ENCODE assay signal across 9 cellular contexts in the genomic region with DNA sequence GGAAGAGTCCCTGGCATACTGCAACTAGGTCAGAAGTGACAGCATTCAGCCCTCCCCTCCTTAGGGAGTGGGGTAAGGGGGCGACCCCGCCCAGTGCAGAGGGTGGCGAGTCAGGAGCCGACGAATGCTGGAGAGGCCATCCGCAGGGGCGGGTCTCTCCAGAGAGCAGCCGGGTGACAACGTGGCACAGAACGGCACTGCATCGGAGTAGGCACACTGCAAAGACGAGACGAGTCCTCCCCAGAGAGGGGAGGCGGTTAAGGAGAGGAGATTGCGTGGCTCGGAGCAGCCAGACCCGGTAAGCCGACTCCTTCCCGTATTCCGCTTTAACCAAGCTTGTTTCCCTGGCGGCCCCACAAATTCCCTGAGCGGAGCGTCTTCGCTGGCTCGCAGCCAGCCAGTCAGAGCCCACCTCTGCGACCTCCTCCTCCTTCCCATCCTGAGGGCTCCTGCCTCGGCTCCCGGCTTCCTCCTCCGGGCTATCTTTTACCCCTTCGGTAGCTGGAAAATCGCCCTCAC. TPM values are rescaled to one million over a fixed set of nuclear protein-coding genes. Genes with fewer than 3 reads are reported as not detected.
DNase-seq lines count a peak whose midpoint lies in the region; ATAC-seq, FAIRE-seq and TF ChIP-seq lines count a peak whose summit lies in the region.
"Had no signal": no experiment of that assay in that cellular context is flagged by ENCODE, and none has a peak within 500 bp of the region (broad histone marks: within the 10 kb centered on the region; RNA-seq: fewer than 3 reads in every experiment).

No MANE protein-coding gene starts in this region.

- peak overlapping the region; percentile 95 for H3K4me2 ChIP-seq in A549

- peak in 1 of 2 experiments; percentile 44 for DNase-seq in A549 (ENCODE audit: low read depth in 1 of 2, low spot score in 1 of 2)
- DNase-seq in HEK293T (ENCODE audit: extremely low spot score) = peak; percentile 44
- DNase-seq in astrocyte of the spinal cord (ENCODE audit: low read depth, low spot score) = peak; percentile 44
- DNase-seq in kidney = peak; percentile 71
- DNase-seq in thoracic aorta (ENCODE audit: low spot score) = peak; percentile 2
- DNase-seq in kidney glomerular epithelial cell (lab: John Stamatoyannopoulos, UW) = no peak
- DNase-seq in ACHN = no peak
- DNase-seq in GM10266 (ENCODE audit: extremely low spot score) = no peak

- peak; percentile 32 for TF ChIP-seq POLR2A in A549 (IDR thresholded peaks at IDR 0.05; ENCODE audit: low read length)

- peak; percentile 32 for FAIRE-seq in A549 (lab: Jason Lieb, UNC)
- no peak for FAIRE-seq in kidney (lab: Jason Lieb, UNC)
- FAIRE-seq: GM18507 had no signal

- intact Hi-C loops in kidney (cut with DNase I) = no loop called here

- in situ Hi-C loops in astrocyte of the spinal cord (cut with HindIII; ENCODE audit: low sequenced_read_pairs) = no loop called here
- in situ Hi-C loops in ACHN (cut with HindIII; ENCODE audit: low pct_ligation_motif_present, low pct_unique_long_range_greater_than_20kb, low sequenced_read_pairs) = no loop called here

- WGBS in A549 (ENCODE audit: missing lambda C conversion rate) = 1% methylated on average over 25 of the region's 31 CpGs

- no peaks in the 10 kb centered on the region for H3K9me3 ChIP-seq in A549
- no peaks in the 10 kb centered on the region for H3K9me3 ChIP-seq in kidney (ENCODE audit: control insufficient read depth in 1 of 2, low read length in 2 of 2)
- no peaks in the 10 kb centered on the region for H3K9me3 ChIP-seq in thoracic aorta

- H3K4me3 ChIP-seq in A549 = peak overlapping the region; percentile 64
- H3K4me3 ChIP-seq in astrocyte of the spinal cord (ENCODE audit: low read depth, low read length) = peak overlapping the region; percentile 61
- H3K4me3 ChIP-seq in kidney (ENCODE audit: low read length in 2 of 2) = peak overlapping the region; percentile 47 to 55
- H3K4me3 ChIP-seq in thoracic aorta = peak overlapping the region; percentile 73

- H3K27ac ChIP-seq in A549 (peak overlapping the region; percentile 56 to 70), kidney (ENCODE audit: low read depth in 2 of 2, low read length in 2 of 2) (no peak overlapping the region), thoracic aorta (peak overlapping the region; percentile 68 to 72)

- H3K4me1 ChIP-seq in A549 (peaks cover 9% of the 10 kb centered on the region; the same call in 1 of the 3 replicates), kidney (ENCODE audit: control insufficient read depth in 1 of 2, insufficient read depth in 1 of 2, low read depth in 1 of 2, low read length in 2 of 2) (no peaks in the 10 kb centered on the region), thoracic aorta (ENCODE audit: control insufficient read depth in 1 of 2, low read depth in 2 of 2) (no peaks in the 10 kb centered on the region)

- ATAC-seq in A549 = peak; percentile 74 to 89
- ATAC-seq in thoracic aorta (ENCODE audit: insufficient number of reproducible peaks, low FRiP score, low read depth) = no peak

- CTCF ChIA-PET in A549 (lab: Yijun Ruan, JAX) (interaction anchor here (1.0 to 1.9 kb wide), 4 partner anchors 9 to 23 kb away, joined by 3 to 10 read pairs (median 4); no protein-coding TSS in a partner anchor), HEK293T (lab: Yijun Ruan, JAX) (interaction anchor here (0.8 to 2.4 kb wide), 3 partner anchors 9 to 514 kb away, joined by 4 to 11 read pairs (median 8); no protein-coding TSS in a partner anchor)

- POLR2A ChIA-PET in A549 (lab: Yijun Ruan, JAX) = no interaction called here
- POLR2A ChIA-PET in HEK293T (lab: Yijun Ruan, JAX) = no interaction called here

- H3K36me3 ChIP-seq in kidney (ENCODE audit: control insufficient read depth in 1 of 2, insufficient read depth in 2 of 2, low read length in 2 of 2) (no peaks in the 10 kb centered on the region), thoracic aorta (no peaks in the 10 kb centered on the region)

- TF ChIP-seq CTCF in A549 (IDR thresholded peaks at IDR 0.05) (no peak), astrocyte of the spinal cord (IDR thresholded peaks at IDR 0.05; ENCODE audit: low read depth, low read length) (no peak), kidney (IDR thresholded peaks at IDR 0.05; ENCODE audit: borderline replicate concordance, extremely low read depth, insufficient read depth) (no peak), thoracic aorta (IDR thresholded peaks at IDR 0.05) (no peak), GM10266 (IDR thresholded peaks at IDR 0.05; ENCODE audit: control insufficient read depth, insufficient read depth, low read depth, missing control alignments) (no peak)

- H3K9ac ChIP-seq in kidney (ENCODE audit: low read length in 2 of 2) = no peak overlapping the region

- H3K27me3 ChIP-seq in thoracic aorta (replicated peaks; ENCODE audit: insufficient read depth) = no peaks in the 10 kb centered on the region

- no peak for TF ChIP-seq EP300 in A549 (IDR thresholded peaks at IDR 0.05)

- no peak for TF ChIP-seq RAD21 in A549 (conservative IDR thresholded peaks at IDR 0.05 in 1 of 2, IDR thresholded peaks at IDR 0.05 in 1 of 2)

TF ChIP-seq in A549, 52 proteins besides CTCF, POLR2A, EP300 and RAD21:
- TF ChIP-seq NR3C1 (IDR thresholded peaks at IDR 0.05) = no peak
- TF ChIP-seq, protein P1, sequence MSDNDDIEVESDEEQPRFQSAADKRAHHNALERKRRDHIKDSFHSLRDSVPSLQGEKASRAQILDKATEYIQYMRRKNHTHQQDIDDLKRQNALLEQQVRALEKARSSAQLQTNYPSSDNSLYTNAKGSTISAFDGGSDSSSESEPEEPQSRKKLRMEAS (IDR thresholded peaks at IDR 0.05) = peak; percentile 25; the same call in 1 of the 2 replicates

TF ChIP-seq in HEK293T, 16 proteins besides CTCF, POLR2A, EP300 and RAD21:
- TF ChIP-seq LEF1 (IDR thresholded peaks at IDR 0.05; ENCODE audit: borderline replicate concordance) (no peak), ELF4 (IDR thresholded peaks at IDR 0.05) (no peak), NFRKB (IDR thresholded peaks at IDR 0.05) (no peak), SUZ12 (IDR thresholded peaks at IDR 0.05) (no peak), TARDBP (IDR thresholded peaks at IDR 0.05) (no peak)

RNA-seq across cellular contexts. Expression of a gene that starts 54.9 kb away (rescaled TPM):
- 23.9 and 37.8 TPM in 2 replicates for polyA plus RNA-seq in A549 (2011; rRNA removed)
- 6.2 and 7.5 TPM in 2 replicates for polyA plus RNA-seq in A549 (2012; cell fraction: cytosol; rRNA removed)
- 1.6 and 2.1 TPM in 2 replicates for polyA plus RNA-seq in A549 (2012; cell fraction: nucleus; rRNA removed)
- polyA plus RNA-seq in A549 (2017; fragmentation: RNase III; extraction: RNeasy Plus Mini Kit Qiagen cat#74134 plus additional on column Dnase treatment) = 2.1 to 2.7 TPM (median 2.3 TPM) in 3 replicates
- polyA minus RNA-seq in A549 (2011; rRNA and poly(A)+ RNA removed) = 10.1 and 11.4 TPM in 2 replicates
- 45.9 TPM for total RNA-seq in kidney
- polyA plus RNA-seq in kidney (ENCODE audit: insufficient read depth, low read depth, low replicate concordance) = 0.67 TPM
- total RNA-seq in thoracic aorta = 100 to 1,000 TPM; 161 to 200 TPM

Comparison
In these comparisons a context has a peak if more than half of its experiments do, and no peak if none do; other contexts are left out.
1. DNase-seq: peak in HEK293T (single experiment), astrocyte of the spinal cord (single experiment), kidney (single experiment) and thoracic aorta (single experiment); none in kidney glomerular epithelial cell (single experiment), ACHN (single experiment) and GM10266 (single experiment).
2. H3K27ac ChIP-seq: peak in A549 (2 of 2) and thoracic aorta (2 of 2); none in kidney (0 of 2).
3. Peak in every context shown above with its lines, with median percentiles within 50 percentile points of each other: H3K4me3 ChIP-seq.